ENCODE assay signal across 15 cellular contexts in the genomic region with DNA sequence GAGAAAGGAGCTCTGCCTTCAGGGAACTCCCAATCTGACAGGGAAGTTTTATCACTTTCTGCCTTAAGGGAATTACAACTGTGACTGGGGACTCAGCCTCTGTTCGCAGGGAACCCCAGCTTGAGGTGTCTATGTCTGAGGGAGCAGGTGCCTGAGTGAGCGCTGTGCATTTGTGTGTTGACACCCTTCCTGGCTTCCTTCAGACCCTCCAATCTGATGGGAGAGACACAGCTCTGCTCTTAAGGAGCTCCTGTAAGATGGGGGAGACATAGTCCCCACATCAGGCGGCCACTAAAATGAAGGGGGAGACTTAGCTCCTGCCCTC.
DNase-seq lines count a peak whose midpoint lies in the region; ATAC-seq, FAIRE-seq and TF ChIP-seq lines count a peak whose summit lies in the region.
"Had no signal": no experiment of that assay in that cellular context is flagged by ENCODE, and none has a peak within 500 bp of the region (broad histone marks: within the 10 kb centered on the region; RNA-seq: fewer than 3 reads in every experiment).

No MANE protein-coding gene starts in this region.

- DNase-seq in A549 (ENCODE audit: low read depth in 1 of 2, low spot score in 1 of 2): no peak
- DNase-seq in PC-9: no peak
- DNase-seq in coronary artery (ENCODE audit: low spot score): no peak
- DNase-seq in CD4-positive, alpha-beta T cell: no peak
- DNase-seq in superior temporal gyrus (ENCODE audit: extremely low spot score): no peak
- no peak for DNase-seq in A673 (ENCODE audit: low spot score)
- no peak for DNase-seq in stimulated activated CD4-positive, alpha-beta T cell treated with anti-CD3 and anti-CD28 coated beads, Interleukin-12 subunit alpha, Interleukin-12 subunit beta, amount 100 ng/mL, for 4 hours
- DNase-seq: activated CD4-positive, CD25-positive, alpha-beta regulatory T cell; activated naive CD4-positive, alpha-beta T cell treated with Interleukin-2 at 50 U/mL for 16 hours; NCI-H2029; NCI-H69; stimulated activated naive CD4-positive, alpha-beta T cell had no signal

- H2AFZ ChIP-seq in PC-9: no peak overlapping the region

- no peaks in the 10 kb centered on the region for H3K9me2 ChIP-seq in PC-9 (ENCODE audit: insufficient read depth)

- ATAC-seq in A549: peak in 1 of 2 experiments; percentile 4; a peak in 2 of 6 replicates
- ATAC-seq in CD4-positive, alpha-beta T cell (ENCODE audit: poor library complexity): no peak

- CTCF ChIA-PET in A549 (lab: Yijun Ruan, JAX): interaction anchor here (0.5 to 3.7 kb wide), 5 partner anchors 10 to 367 kb away, joined by 3 to 20 read pairs (median 13); partner anchors contain the start of gene VEGFA
- CTCF ChIA-PET in PC-9 (lab: Charles Lee): interaction anchor here (1.0 kb wide), 1 partner anchor 9 kb away, joined by 3 read pairs; no protein-coding TSS in a partner anchor
- CTCF ChIA-PET in CD4-positive, alpha-beta T cell (lab: Charles Lee): no interaction called here
- CTCF ChIA-PET in A673 (lab: Charles Lee): no interaction called here

- H3K27ac ChIP-seq in A549 (peak overlapping the region; percentile 97 to 98), PC-9 (peak overlapping the region; percentile 60), coronary artery (peak overlapping the region; percentile 38 to 45), muscle layer of duodenum (ENCODE audit: low read length) (peak overlapping the region; percentile 40), A673 (ENCODE audit: low read depth, low read length, poor library complexity, severe bottlenecking) (no peak overlapping the region)
- no peak overlapping the region for H3K27ac ChIP-seq in CD4-positive, alpha-beta T cell (ENCODE audit: low read depth, low read length)

- H3K79me2 ChIP-seq in PC-9 (ENCODE audit: low read depth): 0 out of 2 replicates have a peak, but pooled peaks cover 10% of the 10 kb centered on the region

- H3K4me2 ChIP-seq in A549 (peak overlapping the region; percentile 56), PC-9 (peak overlapping the region; percentile 21)

- FAIRE-seq in A549 (lab: Jason Lieb, UNC): no peak
- FAIRE-seq: GM12891 had no signal

- no peaks in the 10 kb centered on the region for H3K36me3 Mint-ChIP-seq in CD4-positive, alpha-beta T cell (ENCODE audit: low read depth)

- TSS peak; percentile 36 for BruUV-seq in PC-9 (replicated peaks; lab: Mats Ljungman, UMichigan)
- no TSS peak for BruUV-seq in A673 (replicated peaks; lab: Mats Ljungman, UMichigan)

- H3K4me3 Mint-ChIP-seq in CD4-positive, alpha-beta T cell: no peak overlapping the region
- H3K4me3 Mint-ChIP-seq: memory B cell had no signal

- TF ChIP-seq POLR2A in A549 (IDR thresholded peaks at IDR 0.05; ENCODE audit: low read length): no peak

- no peak overlapping the region for H3K27ac Mint-ChIP-seq in CD4-positive, alpha-beta T cell

- H3K36me3 ChIP-seq in PC-9 (ENCODE audit: low read depth) (peaks cover 2% of the 10 kb centered on the region; the same call in 1 of the 2 replicates), muscle layer of duodenum (ENCODE audit: control insufficient read depth in 1 of 2, insufficient read depth in 2 of 2, low read length in 2 of 2) (no peaks in the 10 kb centered on the region), A673 (ENCODE audit: insufficient read depth, low read length, poor library complexity, severe bottlenecking) (no peaks in the 10 kb centered on the region)

- no peaks in the 10 kb centered on the region for H4K20me1 ChIP-seq in PC-9 (ENCODE audit: insufficient read depth)

- H3F3A ChIP-seq in PC-9 (ENCODE audit: insufficient read depth, low read depth): peaks cover 35% of the 10 kb centered on the region

- TF ChIP-seq CTCF in A549 (IDR thresholded peaks at IDR 0.05): no peak
- no peak for TF ChIP-seq CTCF in PC-9 (conservative IDR thresholded peaks at IDR 0.05)
- no peak for TF ChIP-seq CTCF in coronary artery (IDR thresholded peaks at IDR 0.05)
- TF ChIP-seq CTCF in CD4-positive, alpha-beta T cell (IDR thresholded peaks at IDR 0.05): no peak
- TF ChIP-seq CTCF in A673 (conservative IDR thresholded peaks at IDR 0.05; ENCODE audit: low read depth, low read length): no peak

- H3K4me3 ChIP-seq in A549 (no peak overlapping the region), PC-9 (no peak overlapping the region), coronary artery (no peak overlapping the region), muscle layer of duodenum (ENCODE audit: low read depth in 1 of 2, low read length in 2 of 2) (no peak overlapping the region), A673 (ENCODE audit: low read depth, low read length, poor library complexity, severe bottlenecking) (no peak overlapping the region)

- H3K9me3 ChIP-seq in A549 (peaks cover 8% of the 10 kb centered on the region), PC-9 (ENCODE audit: insufficient read depth, low read depth) (no peaks in the 10 kb centered on the region), muscle layer of duodenum (ENCODE audit: control insufficient read depth in 1 of 2, low read length in 2 of 2) (no peaks in the 10 kb centered on the region), A673 (ENCODE audit: low read depth, low read length, poor library complexity, severe bottlenecking) (no peaks in the 10 kb centered on the region)
- H3K9me3 ChIP-seq in CD4-positive, alpha-beta T cell (ENCODE audit: control insufficient read depth, low read length): peaks cover 2% of the 10 kb centered on the region

- H3K27me3 ChIP-seq in PC-9 (ENCODE audit: insufficient read depth, low read depth) (no peaks in the 10 kb centered on the region), muscle layer of duodenum (ENCODE audit: low read depth, low read length) (no peaks in the 10 kb centered on the region), A673 (replicated peaks; ENCODE audit: insufficient read depth, low read depth, low read length, poor library complexity) (no peaks in the 10 kb centered on the region)
- H3K27me3 ChIP-seq in CD4-positive, alpha-beta T cell (ENCODE audit: control insufficient read depth, insufficient read depth, low read length): no peaks in the 10 kb centered on the region

- intact Hi-C loops in PC-9 (cut with micrococcal nuclease; ENCODE audit: unreplicated experiment): no loop called here
- intact Hi-C loops in CD4-positive, alpha-beta T cell (cut with DNase I, micrococcal nuclease): no loop called here
- intact Hi-C loops in A673 (cut with micrococcal nuclease; ENCODE audit: unreplicated experiment): no loop called here

- TF ChIP-seq RAD21 in A549 (conservative IDR thresholded peaks at IDR 0.05 in 1 of 2, IDR thresholded peaks at IDR 0.05 in 1 of 2): no peak

- peaks cover 65% of the 10 kb centered on the region for H3K4me1 ChIP-seq in A549
- H3K4me1 ChIP-seq in PC-9 (replicated peaks; ENCODE audit: insufficient read depth): peaks cover 59% of the 10 kb centered on the region
- peaks cover 4 to 13% of the 10 kb centered on the region in 2 donors for H3K4me1 ChIP-seq in muscle layer of duodenum (ENCODE audit: control insufficient read depth in 1 of 2, insufficient read depth in 2 of 2, low read length in 2 of 2)
- no peaks in the 10 kb centered on the region for H3K4me1 ChIP-seq in A673 (ENCODE audit: insufficient read depth, low read length, poor library complexity, severe bottlenecking)

- 72% methylated on average over 2 of the region's 3 CpGs for WGBS in A549 (ENCODE audit: missing lambda C conversion rate)

- TF ChIP-seq EP300 in A549 (IDR thresholded peaks at IDR 0.05): no peak

- no peaks in the 10 kb centered on the region for H3K27me3 Mint-ChIP-seq in CD4-positive, alpha-beta T cell

- POLR2A ChIA-PET in A549 (lab: Yijun Ruan, JAX) (no interaction called here), PC-9 (lab: Charles Lee; ENCODE audit: unreplicated experiment) (interaction anchor here (0.7 kb wide), 1 partner anchor 22 kb away, joined by 5 read pairs; no protein-coding TSS in a partner anchor), A673 (lab: Charles Lee; ENCODE audit: low non-redundant PET) (interaction anchor here (0.6 kb wide), 1 partner anchor 546 kb away, joined by 3 read pairs; no protein-coding TSS in a partner anchor)
- POLR2A ChIA-PET in CD4-positive, alpha-beta T cell (lab: Charles Lee): no interaction called here

- peaks cover 2% of the 10 kb centered on the region for H3K9me3 Mint-ChIP-seq in CD4-positive, alpha-beta T cell

- no peaks in the 10 kb centered on the region for H3K4me1 Mint-ChIP-seq in CD4-positive, alpha-beta T cell (ENCODE audit: low read depth)

TF ChIP-seq in A549, 52 proteins besides CTCF, POLR2A, EP300 and RAD21 (continues in another document):
- TF ChIP-seq HOXB13 (CRISPR knock-in tag; IDR thresholded peaks at IDR 0.05; ENCODE audit: low read depth) (no peak), TFCP2L1 (CRISPR knock-in tag; IDR thresholded peaks at IDR 0.05) (no peak), FOSB (CRISPR knock-in tag; IDR thresholded peaks at IDR 0.05) (no peak), RNF2 (IDR thresholded peaks at IDR 0.05; ENCODE audit: borderline replicate concordance, low read depth) (no peak), HEYL (CRISPR knock-in tag; IDR thresholded peaks at IDR 0.05) (no peak), SREBF2 (IDR thresholded peaks at IDR 0.05) (no peak), KDM5A (IDR thresholded peaks at IDR 0.05) (no peak), ATOH8 (CRISPR knock-in tag; IDR thresholded peaks at IDR 0.05; ENCODE audit: low read depth) (no peak)

Comparison
In these comparisons a context has a peak if more than half of its experiments do, and no peak if none do; other contexts are left out.
1. H3K27ac ChIP-seq: peak in A549 (2 of 2), PC-9 (single experiment), coronary artery (2 of 2) and muscle layer of duodenum (single experiment); none in CD4-positive, alpha-beta T cell (single experiment) and A673 (single experiment).
2. CTCF ChIA-PET loops: an anchor here in A549 (0.5 to 3.7 kb wide) and PC-9 (1.0 kb wide); none called in CD4-positive, alpha-beta T cell and A673.
3. POLR2A ChIA-PET loops: an anchor here in PC-9 (0.7 kb wide) and A673 (0.6 kb wide); none called in A549 and CD4-positive, alpha-beta T cell.